Comparison of ENCODE assay signal across 22 cellular contexts in genomic region chr12:77377622-77378021, GRCh38.
"Had no signal": no experiment of that assay in that cellular context is flagged by ENCODE, and none has a peak within 500 bp of the region (broad histone marks: within the 10 kb centered on the region; RNA-seq: fewer than 3 reads in every experiment).

No MANE protein-coding gene starts in this region.

- H3K36me3 ChIP-seq: MG63 had no signal

- H3K9me3 ChIP-seq: MG63, SK-N-SH had no signal

- H3K4me3 ChIP-seq: MG63 had no signal

- H3K27ac ChIP-seq: RWPE1 had no signal

- ATAC-seq: Panc1, PC-3 had no signal

- DNase-seq: KBM-7, MG63, NCI-H1092, NCI-H1105 treated with DMSO at 0.1 percent for 48 hours, NCI-H1417 treated with DMSO at 0.1 percent for 48 hours, NCI-H146, NCI-H1694 treated with DMSO at 0.1 percent for 48 hours, NCI-H1930, NCI-H2081, NCI-H2107, NCI-H2227 treated with DMSO at 0.1 percent for 48 hours, NCI-H510A, NCI-H524 treated with DMSO at 0.1 percent for 48 hours, NCI-H69, NCI-H774, PC-3, SHP77, SK-N-SH, SW 1271, T-helper 1 cell had no signal

- H3K27me3 ChIP-seq: MG63 had no signal
